ENCODE assay signal across 17 cellular contexts in genomic region chr22:19722175-19722914, GRCh38. TPM values are rescaled to one million over a fixed set of nuclear protein-coding genes. Genes with fewer than 3 reads are reported as not detected.
DNase-seq lines count a peak whose midpoint lies in the region; ATAC-seq, FAIRE-seq and TF ChIP-seq lines count a peak whose summit lies in the region.
"Had no signal": no experiment of that assay in that cellular context is flagged by ENCODE, and none has a peak within 500 bp of the region (broad histone marks: within the 10 kb centered on the region; RNA-seq: fewer than 3 reads in every experiment).

No MANE protein-coding gene starts in this region.

- FAIRE-seq in HepG2 (lab: Jason Lieb, UNC): no peak
- FAIRE-seq: A204.1, small intestine had no signal

- TF ChIP-seq RAD21 in HepG2 (CRISPR knock-in tag; IDR thresholded peaks at IDR 0.05): no peak

- H3K36me3 Mint-ChIP-seq in activated T-cell treated with anti-CD3 and anti-CD28 coated beads, Interleukin-2, amount 50 U/mL, for 4 hours (ENCODE audit: insufficient read depth): no peaks in the 10 kb centered on the region
- H3K36me3 Mint-ChIP-seq: activated naive CD8-positive, alpha-beta T cell treated with anti-CD3 and anti-CD28 coated beads for 36 hours; CD4-positive, alpha-beta memory T cell had no signal

- H3K4me3 Mint-ChIP-seq in activated T-cell treated with anti-CD3 and anti-CD28 coated beads, Interleukin-2, amount 50 U/mL, for 4 hours: no peak overlapping the region

- intact Hi-C loops in HepG2 (cut with micrococcal nuclease; ENCODE audit: unreplicated experiment): no loop called here
- intact Hi-C loops in right lobe of liver (cut with DNase I): no loop called here
- intact Hi-C loops in left ventricle myocardium superior (cut with micrococcal nuclease): no loop called here

- peaks cover 55% of the 10 kb centered on the region for H3K27me3 Mint-ChIP-seq in activated T-cell treated with anti-CD3 and anti-CD28 coated beads, Interleukin-2, amount 50 U/mL, for 4 hours (ENCODE audit: low read depth)

- H3K4me2 ChIP-seq in HepG2 (ENCODE audit: low read depth, low read length): peak overlapping the region; percentile 88

- H3K27me3 ChIP-seq in HepG2 (ENCODE audit: control insufficient read depth in 1 of 2, insufficient read depth in 2 of 2, low read length in 2 of 2): peaks cover 20 to 81% of the 10 kb centered on the region in 2 experiments
- peaks cover 0 to 22% of the 10 kb centered on the region in 2 donors for H3K27me3 ChIP-seq in right lobe of liver

- H3K27ac ChIP-seq in HepG2 (ENCODE audit: extremely low read length, insufficient read depth, low read length) (no peak overlapping the region), right lobe of liver (no peak overlapping the region)

- H3K4me1 Mint-ChIP-seq in activated T-cell treated with anti-CD3 and anti-CD28 coated beads, Interleukin-2, amount 50 U/mL, for 4 hours (ENCODE audit: low read depth): peaks cover 18% of the 10 kb centered on the region

- H3K4me3 ChIP-seq in HepG2 (replicated peaks in 1 of 3; ENCODE audit: insufficient read depth in 1 of 3, low read depth in 2 of 3, low read length in 3 of 3) (peak overlapping the region in 1 of 3 experiments; percentile 73; a peak in 2 of 6 replicates), right lobe of liver (no peak overlapping the region)

- ATAC-seq in HepG2 (no peak), right lobe of liver (no peak), left ventricle myocardium superior (peak; percentile 20), GM21528 (IDR thresholded peaks at IDR 0.05; ENCODE audit: low FRiP score, unreplicated experiment) (no peak)
- no peak for ATAC-seq in activated T-cell treated with anti-CD3 and anti-CD28 coated beads, Interleukin-2, amount 50 U/mL, for 4 hours
- ATAC-seq: stimulated activated naive CD8-positive, alpha-beta T cell treated with anti-CD3 and anti-CD28 coated beads, Interleukin-15, Interleukin-2, amounts not matched to agents 100 U/mL and 50 U/mL, for 24 hours had no signal

- DNase-seq in HepG2 (ENCODE audit: low spot score) (no peak), right lobe of liver (no peak), left ventricle myocardium superior (peak; percentile 71), GOT3 (lab: John Stamatoyannopoulos, UW) (no peak)
- no peak for DNase-seq in activated T-cell treated with anti-CD3 and anti-CD28 coated beads, Interleukin-2, amount 50 U/mL, for 4 hours
- DNase-seq: activated CD4-positive, alpha-beta T cell treated with anti-CD3 and anti-CD28 coated beads for 1 hour; activated naive CD8-positive, alpha-beta T cell treated with anti-CD3 and anti-CD28 coated beads for 36 hours; effector CD8-positive, alpha-beta T cell; midbrain; NCI-H2029 treated with DMSO at 0.1 percent for 48 hours; small intestine; stimulated activated naive CD8-positive, alpha-beta T cell treated with anti-CD3 and anti-CD28 coated beads, Interleukin-15, Interleukin-2, amounts not matched to agents 100 U/mL and 50 U/mL, for 24 hours; T-helper 1 cell had no signal

- no peaks in the 10 kb centered on the region for H3K79me2 ChIP-seq in HepG2 (ENCODE audit: insufficient read depth, low read length)

- POLR2A ChIA-PET in HepG2 (lab: Yijun Ruan, JAX): no interaction called here

- TF ChIP-seq EP300 in HepG2 (IDR thresholded peaks at IDR 0.05; ENCODE audit: low read depth in 2 of 2, low read length in 2 of 2) (no peak), HepG2 (CRISPR knock-in tag; IDR thresholded peaks at IDR 0.05; ENCODE audit: borderline replicate concordance) (no peak)

- H3K4me1 ChIP-seq in HepG2 (ENCODE audit: insufficient read depth, low read length) (peaks cover 37% of the 10 kb centered on the region), right lobe of liver (peaks cover 0 to 22% (median 0%) of the 10 kb centered on the region in 4 donors)

- in situ Hi-C loops in HepG2 (cut with HindIII; ENCODE audit: extremely low pct_ligation_motif_present, low pct_unique_long_range_greater_than_20kb): loop anchor here (5.0 kb wide), 1 partner anchor 45 kb away; no protein-coding TSS in a partner anchor

- H3K9me3 Mint-ChIP-seq in activated T-cell treated with anti-CD3 and anti-CD28 coated beads, Interleukin-2, amount 50 U/mL, for 4 hours: no peaks in the 10 kb centered on the region
- H3K9me3 Mint-ChIP-seq: activated naive CD8-positive, alpha-beta T cell treated with anti-CD3 and anti-CD28 coated beads for 36 hours had no signal

- H3K9me3 ChIP-seq in HepG2 (ENCODE audit: low read length) (no peaks in the 10 kb centered on the region), right lobe of liver (no peaks in the 10 kb centered on the region)

- no peak overlapping the region for H3K9ac ChIP-seq in HepG2 (ENCODE audit: insufficient read depth, low read depth, low read length)

- no TSS peak for BruUV-seq in HepG2 (replicated peaks; lab: Mats Ljungman, UMichigan)

- H2AFZ ChIP-seq in HepG2 (ENCODE audit: low read length): no peak overlapping the region

- WGBS in HepG2 (ENCODE audit: low lambda C conversion rate): 16% methylated on average over 13 of the region's 55 CpGs
- 10% methylated on average over 5 of the region's 55 CpGs for WGBS in right lobe of liver (ENCODE audit: insufficient coverage, low coverage, low lambda C conversion rate, missing lambda C conversion rate)

- TF ChIP-seq POLR2A in HepG2 (IDR thresholded peaks at IDR 0.05; ENCODE audit: insufficient read depth in 1 of 2, low read depth in 2 of 2, low read length in 2 of 2): no peak
- TF ChIP-seq POLR2A in right lobe of liver (IDR thresholded peaks at IDR 0.05): no peak

- H3K36me3 ChIP-seq in HepG2 (replicated peaks in 1 of 2; ENCODE audit: control insufficient read depth in 1 of 2, insufficient read depth in 2 of 2, low read length in 2 of 2): no peaks in the 10 kb centered on the region
- H3K36me3 ChIP-seq in right lobe of liver: no peaks in the 10 kb centered on the region

- TF ChIP-seq CTCF in HepG2 (CRISPR knock-in tag; IDR thresholded peaks at IDR 0.05) (no peak; the same call in 1 of the 2 replicates), right lobe of liver (IDR thresholded peaks at IDR 0.05) (no peak)

- CTCF ChIA-PET in HepG2 (lab: Yijun Ruan, JAX; ENCODE audit: low intra/inter-chr PET ratio, low total read pairs): no interaction called here

- H4K20me1 ChIP-seq in HepG2 (ENCODE audit: insufficient read depth, low read length): 0 out of 2 replicates have a peak, but pooled peaks cover 8% of the 10 kb centered on the region

RNA-seq across cellular contexts. Expression of gene GP1BB, which starts 1.0 kb away (rescaled TPM):
- not detected in 2 replicates for total RNA-seq in HepG2 (2016; rRNA removed; fragmentation: Illumina TruSeq; extraction: Trizol)
- total RNA-seq in HepG2 (2016; cell fraction: cytosol; rRNA removed; fragmentation: Illumina TruSeq; extraction: Trizol; ENCODE audit: low read depth): not detected in 2 replicates
- not detected in 2 replicates for total RNA-seq in HepG2 (2016; cell fraction: insoluble cytoplasmic fraction; rRNA removed; fragmentation: Illumina TruSeq; extraction: Trizol)
- 0.10 TPM in 1 of 2 replicates, not detected in the other for total RNA-seq in HepG2 (2016; cell fraction: membrane; rRNA removed; fragmentation: Illumina TruSeq; extraction: Trizol)
- total RNA-seq in HepG2 (2016; cell fraction: nucleus; rRNA removed; fragmentation: Illumina TruSeq; extraction: Trizol): not detected in 2 replicates
- polyA plus RNA-seq in HepG2 (2011; rRNA removed): 0.07 TPM in 1 of 2 replicates, not detected in the other
- polyA plus RNA-seq in HepG2 (2011; cell fraction: cytosol; rRNA removed): 0.16 TPM in 1 of 2 replicates, not detected in the other
- 0.47 TPM in 1 of 2 replicates, not detected in the other for polyA plus RNA-seq in HepG2 (2011; cell fraction: nucleus; rRNA removed)
- polyA plus RNA-seq in HepG2 (2012): not detected in 2 replicates
- not detected in 2 replicates for polyA plus RNA-seq in HepG2 (2016; cell fraction: cytosol; fragmentation: Illumina TruSeq; extraction: Trizol; ENCODE audit: low read depth)
- polyA plus RNA-seq in HepG2 (2016; cell fraction: insoluble cytoplasmic fraction; fragmentation: Illumina TruSeq; extraction: Trizol; ENCODE audit: low read depth): not detected in 2 replicates
- not detected in 2 replicates for polyA plus RNA-seq in HepG2 (2016; cell fraction: membrane; fragmentation: Illumina TruSeq; extraction: Trizol; ENCODE audit: low read depth)
- not detected in 2 replicates for polyA plus RNA-seq in HepG2 (2016; cell fraction: nucleus; fragmentation: Illumina TruSeq; extraction: Trizol; ENCODE audit: insufficient read depth, low read depth)
- polyA minus RNA-seq in HepG2 (2011; rRNA and poly(A)+ RNA removed; ENCODE audit: low replicate concordance): 0.32 TPM in 1 of 2 replicates, not detected in the other
- polyA minus RNA-seq in HepG2 (2011; cell fraction: cytosol; rRNA and poly(A)+ RNA removed): not detected in 2 replicates
- polyA minus RNA-seq in HepG2 (2011; cell fraction: nucleus; rRNA and poly(A)+ RNA removed): not detected in 2 replicates
- 1 to 10 TPM in 1 of 6 experiments, under 1 TPM in 4, not detected in 1; 0.15 to 1.3 (median 0.62) TPM for total RNA-seq in right lobe of liver
- total RNA-seq in left ventricle myocardium superior: not detected
- under 1 TPM in 2 of 3 donors, not detected in 1; 0.25 to 0.37 TPM for total RNA-seq in activated T-cell treated with anti-CD3 and anti-CD28 coated beads, Interleukin-2, amount 50 U/mL, for 4 hours
- total RNA-seq: activated naive CD8-positive, alpha-beta T cell treated with anti-CD3 and anti-CD28 coated beads for 36 hours; CD4-positive, alpha-beta memory T cell; RPMI7951 had no signal
- polyA plus RNA-seq: CD4-positive, alpha-beta memory T cell had no signal

RNA-seq across cellular contexts. Expression of gene SEPTIN5, which starts 8.0 kb away (rescaled TPM):
- not detected in 2 replicates for total RNA-seq in HepG2 (2016; rRNA removed; fragmentation: Illumina TruSeq; extraction: Trizol)
- total RNA-seq in HepG2 (2016; cell fraction: cytosol; rRNA removed; fragmentation: Illumina TruSeq; extraction: Trizol; ENCODE audit: low read depth): 0.09 and 0.20 TPM in 2 replicates
- not detected in 2 replicates for total RNA-seq in HepG2 (2016; cell fraction: insoluble cytoplasmic fraction; rRNA removed; fragmentation: Illumina TruSeq; extraction: Trizol)
- 0.06 and 0.10 TPM in 2 replicates for total RNA-seq in HepG2 (2016; cell fraction: membrane; rRNA removed; fragmentation: Illumina TruSeq; extraction: Trizol)
- not detected in 2 replicates for total RNA-seq in HepG2 (2016; cell fraction: nucleus; rRNA removed; fragmentation: Illumina TruSeq; extraction: Trizol)
- polyA plus RNA-seq in HepG2 (2011; rRNA removed): 0.33 and 0.55 TPM in 2 replicates
- 0.04 TPM in 1 of 2 replicates, not detected in the other for polyA plus RNA-seq in HepG2 (2011; cell fraction: cytosol; rRNA removed)
- polyA plus RNA-seq in HepG2 (2011; cell fraction: nucleus; rRNA removed): 0.57 and 0.82 TPM in 2 replicates
- 0.08 TPM in 1 of 2 replicates, not detected in the other for polyA plus RNA-seq in HepG2 (2012)
- polyA plus RNA-seq in HepG2 (2016; cell fraction: cytosol; fragmentation: Illumina TruSeq; extraction: Trizol; ENCODE audit: low read depth): 0.15 and 0.23 TPM in 2 replicates
- polyA plus RNA-seq in HepG2 (2016; cell fraction: insoluble cytoplasmic fraction; fragmentation: Illumina TruSeq; extraction: Trizol; ENCODE audit: low read depth): not detected in 2 replicates
- polyA plus RNA-seq in HepG2 (2016; cell fraction: membrane; fragmentation: Illumina TruSeq; extraction: Trizol; ENCODE audit: low read depth): 0.23 and 0.58 TPM in 2 replicates
- 0.28 TPM in 1 of 2 replicates, not detected in the other for polyA plus RNA-seq in HepG2 (2016; cell fraction: nucleus; fragmentation: Illumina TruSeq; extraction: Trizol; ENCODE audit: insufficient read depth, low read depth)
- 1.0 and 1.5 TPM in 2 replicates for polyA minus RNA-seq in HepG2 (2011; rRNA and poly(A)+ RNA removed; ENCODE audit: low replicate concordance)
- polyA minus RNA-seq in HepG2 (2011; cell fraction: cytosol; rRNA and poly(A)+ RNA removed): not detected in 2 replicates
- polyA minus RNA-seq in HepG2 (2011; cell fraction: nucleus; rRNA and poly(A)+ RNA removed): 0.77 TPM in 1 of 2 replicates, not detected in the other
- 1 to 10 TPM; 1.3 to 3.7 (median 2.1) TPM for total RNA-seq in right lobe of liver
- 152 TPM for total RNA-seq in left ventricle myocardium superior
- 1 to 10 TPM in 2 of 3 donors, under 1 TPM in 1; 0.38 to 1.3 (median 1.1) TPM for total RNA-seq in activated T-cell treated with anti-CD3 and anti-CD28 coated beads, Interleukin-2, amount 50 U/mL, for 4 hours
- total RNA-seq: CD4-positive, alpha-beta memory T cell had no signal
- polyA plus RNA-seq: CD4-positive, alpha-beta memory T cell had no signal

RNA-seq across cellular contexts. Expression of gene TBX1, which starts 38.2 kb away (rescaled TPM):
- total RNA-seq in HepG2 (2016; rRNA removed; fragmentation: Illumina TruSeq; extraction: Trizol) (not detected in 2 replicates), right lobe of liver (under 1 TPM in 4 of 6 experiments, not detected in 2; 0.24 to 0.37 (median 0.30) TPM), left ventricle myocardium superior (3.6 TPM)
- total RNA-seq in HepG2 (2016; cell fraction: cytosol; rRNA removed; fragmentation: Illumina TruSeq; extraction: Trizol; ENCODE audit: low read depth): not detected in 2 replicates
- total RNA-seq in HepG2 (2016; cell fraction: insoluble cytoplasmic fraction; rRNA removed; fragmentation: Illumina TruSeq; extraction: Trizol): not detected in 2 replicates
- total RNA-seq in HepG2 (2016; cell fraction: membrane; rRNA removed; fragmentation: Illumina TruSeq; extraction: Trizol): not detected in 2 replicates
- total RNA-seq in HepG2 (2016; cell fraction: nucleus; rRNA removed; fragmentation: Illumina TruSeq; extraction: Trizol): not detected in 2 replicates
- not detected in 2 replicates for polyA plus RNA-seq in HepG2 (2011; rRNA removed)
- polyA plus RNA-seq in HepG2 (2011; cell fraction: cytosol; rRNA removed): 0.03 TPM in 1 of 2 replicates, not detected in the other
- 0.23 TPM in 1 of 2 replicates, not detected in the other for polyA plus RNA-seq in HepG2 (2011; cell fraction: nucleus; rRNA removed)
- not detected in 2 replicates for polyA plus RNA-seq in HepG2 (2012)
- not detected in 2 replicates for polyA plus RNA-seq in HepG2 (2016; cell fraction: cytosol; fragmentation: Illumina TruSeq; extraction: Trizol; ENCODE audit: low read depth)
- polyA plus RNA-seq in HepG2 (2016; cell fraction: insoluble cytoplasmic fraction; fragmentation: Illumina TruSeq; extraction: Trizol; ENCODE audit: low read depth): not detected in 2 replicates
- polyA plus RNA-seq in HepG2 (2016; cell fraction: membrane; fragmentation: Illumina TruSeq; extraction: Trizol; ENCODE audit: low read depth): 0.08 TPM in 1 of 2 replicates, not detected in the other
- polyA plus RNA-seq in HepG2 (2016; cell fraction: nucleus; fragmentation: Illumina TruSeq; extraction: Trizol; ENCODE audit: insufficient read depth, low read depth): not detected in 2 replicates
- not detected in 2 replicates for polyA minus RNA-seq in HepG2 (2011; rRNA and poly(A)+ RNA removed; ENCODE audit: low replicate concordance)
- not detected in 2 replicates for polyA minus RNA-seq in HepG2 (2011; cell fraction: cytosol; rRNA and poly(A)+ RNA removed)
- not detected in 2 replicates for polyA minus RNA-seq in HepG2 (2011; cell fraction: nucleus; rRNA and poly(A)+ RNA removed)
- total RNA-seq in activated T-cell treated with anti-CD3 and anti-CD28 coated beads, Interleukin-2, amount 50 U/mL, for 4 hours: not detected
- total RNA-seq: activated naive CD8-positive, alpha-beta T cell treated with anti-CD3 and anti-CD28 coated beads for 36 hours; CD4-positive, alpha-beta memory T cell; RPMI7951 had no signal
- polyA plus RNA-seq: CD4-positive, alpha-beta memory T cell had no signal

Comparison
In these comparisons a context has a peak if more than half of its experiments do, and no peak if none do; other contexts are left out.
1. RNA of gene SEPTIN5, which starts 8.0 kb away (total RNA-seq): 152 TPM in left ventricle myocardium superior (single experiment); 1.3 to 3.7 TPM in right lobe of liver, 0.38 to 1.3 TPM in activated T-cell treated with anti-CD3 and anti-CD28 coated beads, Interleukin-2, amount 50 U/mL, for 4 hours and 0.06 to 0.20 TPM in HepG2; every median in the first group is over 10 times any median in the second.